ENCODE assay signal across 8 cellular contexts in genomic region chr18:54149078-54149697, GRCh38.
A peak's percentile ranks its signal among the peaks of the same experiment; 100 is the strongest.
DNase-seq lines count a peak whose midpoint lies in the region; ATAC-seq and TF ChIP-seq lines count a peak whose summit lies in the region.

No MANE protein-coding gene starts in this region.

- no peaks in the 10 kb centered on the region for H3K36me3 ChIP-seq in mesendoderm (ENCODE audit: control insufficient read depth, insufficient read depth, low read length)
- H3K36me3 ChIP-seq in thyroid gland = peaks cover 0 to 12% of the 10 kb centered on the region in 2 donors

- peak; percentile 84 for DNase-seq in GM04504 (ENCODE audit: low read depth)
- peak; percentile 49 for DNase-seq in activated naive CD8-positive, alpha-beta T cell treated with anti-CD3 and anti-CD28 coated beads, Interleukin-2, amount 50 U/mL, for 24 hours
- DNase-seq in mesendoderm = peak; percentile 83
- peak; percentile 19 to 24 for DNase-seq in thyroid gland
- no peak for DNase-seq in NCI-H1694 (lab: John Stamatoyannopoulos, UW)
- no peak for DNase-seq in KG1 (lab: John Stamatoyannopoulos, UW)

- no peak overlapping the region for H2BK5ac ChIP-seq in mesendoderm (ENCODE audit: low read length)

- peaks cover 22% of the 10 kb centered on the region for H3K36me3 Mint-ChIP-seq in activated naive CD8-positive, alpha-beta T cell treated with anti-CD3 and anti-CD28 coated beads, Interleukin-2, amount 50 U/mL, for 24 hours (ENCODE audit: low read depth)

- H3K4me3 ChIP-seq in mesendoderm (ENCODE audit: low read length) = no peak overlapping the region
- no peak overlapping the region for H3K4me3 ChIP-seq in thyroid gland (replicated peaks in 1 of 3)

- no peak overlapping the region for H3K4me2 ChIP-seq in mesendoderm (ENCODE audit: low read length)

- H3K27me3 ChIP-seq in mesendoderm (ENCODE audit: insufficient read depth, low read length, poor library complexity) (no peaks in the 10 kb centered on the region), thyroid gland (no peaks in the 10 kb centered on the region)

- no peak for TF ChIP-seq CTCF in thyroid gland (IDR thresholded peaks at IDR 0.05)

- no peak for TF ChIP-seq POLR2A in thyroid gland (IDR thresholded peaks at IDR 0.05)

- H3K23ac ChIP-seq in mesendoderm (ENCODE audit: low read length) = no peak overlapping the region

- H3K9me3 Mint-ChIP-seq in activated naive CD8-positive, alpha-beta T cell treated with anti-CD3 and anti-CD28 coated beads, Interleukin-2, amount 50 U/mL, for 24 hours = peaks cover 4% of the 10 kb centered on the region

- peak overlapping the region; percentile 19 for H2BK15ac ChIP-seq in mesendoderm (replicated peaks; ENCODE audit: low read depth)

- TF ChIP-seq EP300 in Ishikawa (IDR thresholded peaks at IDR 0.05; ENCODE audit: borderline replicate concordance) = no peak

- no peak overlapping the region for H4K5ac ChIP-seq in mesendoderm (ENCODE audit: low read length)

- no peak overlapping the region for H3K18ac ChIP-seq in mesendoderm (ENCODE audit: low read length)

- TF ChIP-seq RAD21 in Ishikawa (IDR thresholded peaks at IDR 0.05; ENCODE audit: low read depth) = no peak

- H3K9ac ChIP-seq in mesendoderm (ENCODE audit: low read length) = no peak overlapping the region

- no peak overlapping the region for H3K4ac ChIP-seq in mesendoderm (ENCODE audit: low read depth, low read length)

- no peaks in the 10 kb centered on the region for H3K79me2 ChIP-seq in mesendoderm (ENCODE audit: control insufficient read depth, insufficient read depth, low read length)

- H2AK5ac ChIP-seq in mesendoderm (ENCODE audit: low read length) = no peak overlapping the region

- peaks cover 3% of the 10 kb centered on the region for H3K4me1 ChIP-seq in mesendoderm (ENCODE audit: control insufficient read depth, low read depth, low read length)
- H3K4me1 ChIP-seq in thyroid gland = peaks cover 0 to 7% of the 10 kb centered on the region in 2 donors

- no CpG with 5 or more reads among the region's 3 CpGs for WGBS in mesendoderm (ENCODE audit: extremely low coverage, insufficient coverage, low lambda C conversion rate)
- 74 to 90% methylated on average over 3 of the region's 3 CpGs for WGBS in thyroid gland, 2 donors

- H4K8ac ChIP-seq in mesendoderm (ENCODE audit: low read depth, low read length) = no peak overlapping the region

- no peaks in the 10 kb centered on the region for H3K79me1 ChIP-seq in mesendoderm (ENCODE audit: low read length)

- no peaks in the 10 kb centered on the region for H3K9me3 ChIP-seq in thyroid gland

- no peak overlapping the region for H3K56ac ChIP-seq in mesendoderm (ENCODE audit: low read length)

- peak overlapping the region; percentile 61 for H3K4me3 Mint-ChIP-seq in activated naive CD8-positive, alpha-beta T cell treated with anti-CD3 and anti-CD28 coated beads, Interleukin-2, amount 50 U/mL, for 24 hours

- H3K27me3 Mint-ChIP-seq in activated naive CD8-positive, alpha-beta T cell treated with anti-CD3 and anti-CD28 coated beads, Interleukin-2, amount 50 U/mL, for 24 hours = no peaks in the 10 kb centered on the region

- no peak overlapping the region for H3K27ac ChIP-seq in mesendoderm (ENCODE audit: low read depth, low read length)
- H3K27ac ChIP-seq in thyroid gland = peak overlapping the region in 1 of 3 donors; percentile 18

- H3K27ac Mint-ChIP-seq in activated naive CD8-positive, alpha-beta T cell treated with anti-CD3 and anti-CD28 coated beads, Interleukin-2, amount 50 U/mL, for 24 hours = peak overlapping the region; percentile 98

- ATAC-seq in GM21717 (IDR thresholded peaks at IDR 0.05; ENCODE audit: unreplicated experiment) = peak; percentile 54
- ATAC-seq in activated naive CD8-positive, alpha-beta T cell treated with anti-CD3 and anti-CD28 coated beads, Interleukin-2, amount 50 U/mL, for 24 hours = peak; percentile 90

- intact Hi-C loops in thyroid gland (cut with DNase I) = no loop called here

- H3K4me1 Mint-ChIP-seq in activated naive CD8-positive, alpha-beta T cell treated with anti-CD3 and anti-CD28 coated beads, Interleukin-2, amount 50 U/mL, for 24 hours = peaks cover 48% of the 10 kb centered on the region

- H2BK120ac ChIP-seq in mesendoderm (ENCODE audit: low read depth, low read length) = no peak overlapping the region

TF ChIP-seq in Ishikawa, 13 proteins besides CTCF, POLR2A, EP300 and RAD21:
- TF ChIP-seq USF1 (IDR thresholded peaks at IDR 0.05) (no peak), NFIC (IDR thresholded peaks at IDR 0.05) (0 out of 2 replicates have a peak, but pooled peaks have one; percentile 9), TEAD4 (IDR thresholded peaks at IDR 0.05) (peak; percentile 56), FOXM1 (IDR thresholded peaks at IDR 0.05; ENCODE audit: borderline replicate concordance, low read depth) (no peak), YY1 (IDR thresholded peaks at IDR 0.05; ENCODE audit: low read depth) (no peak), CEBPB (IDR thresholded peaks at IDR 0.05) (no peak), MAX (IDR thresholded peaks at IDR 0.05) (no peak), ZBTB7A (IDR thresholded peaks at IDR 0.05; ENCODE audit: low read depth) (no peak), CREB1 (IDR thresholded peaks at IDR 0.05; ENCODE audit: low read depth) (no peak), TCF12 (IDR thresholded peaks at IDR 0.05; ENCODE audit: low read depth) (no peak), EGR1 (IDR thresholded peaks at IDR 0.05) (no peak), REST (IDR thresholded peaks at IDR 0.05; ENCODE audit: low read depth) (no peak), TAF1 (IDR thresholded peaks at IDR 0.05; ENCODE audit: low read depth) (no peak)
TF ChIP-seq in Ishikawa: peak in this region for 2.

Comparison
In these comparisons a context has a peak if more than half of its experiments do, and no peak if none do; other contexts are left out.
1. DNase-seq: peak in GM04504 (single experiment), activated naive CD8-positive, alpha-beta T cell treated with anti-CD3 and anti-CD28 coated beads, Interleukin-2, amount 50 U/mL, for 24 hours (single experiment), mesendoderm (single experiment) and thyroid gland (2 of 2); none in NCI-H1694 (single experiment) and KG1 (single experiment).